ENCODE assay signal across 28 cellular contexts in the genomic region with DNA sequence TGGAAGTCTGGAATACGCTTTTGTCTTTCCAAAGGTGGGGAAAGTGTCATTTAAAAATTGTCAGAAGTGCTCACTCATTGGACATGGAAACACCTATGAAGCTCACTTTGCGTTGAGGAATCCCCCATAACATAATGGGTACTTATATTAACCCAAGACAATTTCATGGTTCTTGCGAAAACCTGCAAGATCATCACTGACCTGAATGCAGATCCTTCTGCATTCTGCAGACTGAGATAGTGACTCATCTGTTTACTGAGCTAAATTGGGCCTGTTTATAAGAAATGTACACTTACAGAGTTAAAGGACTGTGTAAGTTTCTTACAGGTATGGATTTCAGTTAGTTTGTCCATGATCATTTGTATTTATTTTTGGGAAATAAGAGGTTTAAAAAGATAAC.
DNase-seq lines count a peak whose midpoint lies in the region; ATAC-seq, FAIRE-seq and TF ChIP-seq lines count a peak whose summit lies in the region.
"Had no signal": no experiment of that assay in that cellular context is flagged by ENCODE, and none has a peak within 500 bp of the region (broad histone marks: within the 10 kb centered on the region; RNA-seq: fewer than 3 reads in every experiment).

No MANE protein-coding gene starts in this region.

- CTCF ChIA-PET in IMR-90 (lab: Yijun Ruan, JAX), result interaction anchor here (1.0 kb wide), 1 partner anchor 178 kb away, joined by 3 read pairs; no protein-coding TSS in a partner anchor

- H2AK5ac ChIP-seq in IMR-90 (ENCODE audit: low read depth, low read length), result no peak overlapping the region; the same call in 1 of the 2 replicates

- in situ Hi-C loops in IMR-90 (cut with MboI; ENCODE audit: low sequenced_read_pairs), result no loop called here

- no peak overlapping the region for H2BK120ac ChIP-seq in IMR-90 (ENCODE audit: low read depth, low read length)

- H3K9ac ChIP-seq in IMR-90 (ENCODE audit: low read depth, low read length) (no peak overlapping the region), adipocyte (ENCODE audit: low read length) (no peak overlapping the region)

- H4K8ac ChIP-seq in IMR-90 (ENCODE audit: low read depth in 2 of 2, low read length in 2 of 2), result no peak overlapping the region

- dilution Hi-C loops in IMR-90 (cut with HindIII; ENCODE audit: low sequenced_read_pairs, unreplicated experiment), result no loop called here

- H3K9me3 ChIP-seq in IMR-90 (ENCODE audit: control insufficient read depth, insufficient read depth, low read length) (no peaks in the 10 kb centered on the region), adipocyte (ENCODE audit: control insufficient read depth, low read length) (no peaks in the 10 kb centered on the region), small intestine (ENCODE audit: control insufficient read depth, low read depth) (no peaks in the 10 kb centered on the region)
- H3K9me3 ChIP-seq: ascending aorta, lower lobe of right lung, mucosa of descending colon, tibial artery had no signal

- no peak overlapping the region for H2AFZ ChIP-seq in IMR-90 (replicated peaks; ENCODE audit: low read length, poor library complexity)

- H3K27me3 ChIP-seq in IMR-90 (ENCODE audit: control insufficient read depth, insufficient read depth, low read length) (no peaks in the 10 kb centered on the region), adipocyte (replicated peaks; ENCODE audit: control insufficient read depth, insufficient read depth, low read length) (no peaks in the 10 kb centered on the region), small intestine (ENCODE audit: control insufficient read depth in 2 of 2, insufficient read depth in 2 of 2, low read length in 2 of 2) (no peaks in the 10 kb centered on the region)
- H3K27me3 ChIP-seq: ascending aorta, tibial artery had no signal

- H2BK15ac ChIP-seq in IMR-90 (ENCODE audit: low read depth, low read length), result no peak overlapping the region

- peak overlapping the region; percentile 68; the same call in 1 of the 2 replicates for H2BK20ac ChIP-seq in IMR-90 (ENCODE audit: low read depth, low read length)

- no TSS peak for BruUV-seq in IMR-90 (replicated peaks; lab: Mats Ljungman, UMichigan)

- H2BK5ac ChIP-seq in IMR-90 (ENCODE audit: low read depth, low read length, poor library complexity, severe bottlenecking), result no peak overlapping the region

- TF ChIP-seq CTCF in IMR-90 (conservative IDR thresholded peaks at IDR 0.05; ENCODE audit: low read depth, low read length) (no peak), fibroblast of villous mesenchyme (IDR thresholded peaks at IDR 0.05; ENCODE audit: insufficient read depth, low read depth, low read length) (no peak), GM20000 (IDR thresholded peaks at IDR 0.05; ENCODE audit: extremely low read depth, missing control alignments) (no peak)

- H3K4me1 ChIP-seq in IMR-90 (ENCODE audit: control insufficient read depth, insufficient read depth, low read length) (peaks cover 4% of the 10 kb centered on the region; the same call in 1 of the 2 replicates), adipocyte (ENCODE audit: control insufficient read depth, insufficient read depth, low read length) (peaks cover 11% of the 10 kb centered on the region), small intestine (ENCODE audit: control insufficient read depth in 2 of 2, insufficient read depth in 1 of 2, low read depth in 1 of 2, low read length in 1 of 2) (no peaks in the 10 kb centered on the region)
- H3K4me1 ChIP-seq: ascending aorta, lower lobe of right lung, tibial artery had no signal

- intact Hi-C loops in IMR-90 (cut with micrococcal nuclease), result loop anchor here (5.0 kb wide), 2 partner anchors 138 to 177 kb away; no protein-coding TSS in a partner anchor

- no peak for DNase-seq in GM12892 (ENCODE audit: insufficient read length)
- peak; percentile 66 for DNase-seq in IMR-90
- DNase-seq in adipocyte (ENCODE audit: low read depth), result peak; percentile 40
- peak; percentile 60 for DNase-seq in fibroblast of villous mesenchyme (ENCODE audit: low read depth)
- DNase-seq in NCI-H1417 (lab: John Stamatoyannopoulos, UW), result no peak
- no peak for DNase-seq in small intestine
- DNase-seq in GM20000 (ENCODE audit: low spot score), result no peak
- no peak for DNase-seq in NCI-H748 (lab: John Stamatoyannopoulos, UW; ENCODE audit: unreplicated experiment)
- DNase-seq: activated CD4-positive, alpha-beta memory T cell treated with anti-CD3 and anti-CD28 coated beads for 36 hours; activated CD4-positive, CD25-positive, alpha-beta regulatory T cell treated with anti-CD3 and anti-CD28 coated beads, Interleukin-2, amount 50 U/mL, for 72 hours; activated CD8-positive, alpha-beta memory T cell treated with anti-CD3 and anti-CD28 coated beads, Interleukin-2, amount 50 U/mL, for 4 hours; activated naive CD4-positive, alpha-beta T cell treated with anti-CD3 and anti-CD28 coated beads, Interleukin-2, amount 10 ng/mL, durations not matched to agents 7 days and 5 days; Calu3; central memory CD4-positive, alpha-beta T cell; H7; kidney glomerular epithelial cell; lower lobe of right lung; mucosa of descending colon; NCI-H1694; NCI-H2171; NCI-H526 treated with DMSO at 0.1 percent for 48 hours; stimulated activated CD4-positive, alpha-beta T cell treated with anti-CD3 and anti-CD28 coated beads, Interleukin-2, amount 100 ng/mL, for 24 hours; T-helper 17 cell; tibial artery had no signal

- POLR2A ChIA-PET in IMR-90 (lab: Charles Lee; ENCODE audit: unreplicated experiment), result no interaction called here

- H2AK9ac ChIP-seq in IMR-90 (replicated peaks; ENCODE audit: low read depth, low read length, poor library complexity), result no peak overlapping the region

- TF ChIP-seq RAD21 in IMR-90 (IDR thresholded peaks at IDR 0.05; ENCODE audit: low read length), result no peak

- H3K4me2 ChIP-seq in IMR-90 (ENCODE audit: low read depth, low read length), result no peak overlapping the region

- no peaks in the 10 kb centered on the region for H3K79me1 ChIP-seq in IMR-90 (ENCODE audit: low read depth in 1 of 2, low read length in 2 of 2)

- H3K9me1 ChIP-seq in IMR-90 (ENCODE audit: insufficient read depth, low read length), result no peaks in the 10 kb centered on the region

- WGBS in IMR-90 (ENCODE audit: extremely low coverage in 2 of 2, insufficient read length in 1 of 2), 2 experiments, result no CpG with 5 or more reads among the region's 3 CpGs
- 75 to 86% (median 79%) methylated on average over 3 of the region's 3 CpGs for WGBS in small intestine, 3 donors

- H3K27ac ChIP-seq in IMR-90 (ENCODE audit: insufficient read depth, low read length) (no peak overlapping the region), small intestine (ENCODE audit: low read depth in 1 of 2, low read length in 1 of 2) (no peak overlapping the region)
- H3K27ac ChIP-seq: ascending aorta, lower lobe of right lung, tibial artery had no signal

- peak overlapping the region; percentile 62; the same call in 1 of the 2 replicates for H3K4ac ChIP-seq in IMR-90 (ENCODE audit: low read depth, low read length)

- no peak overlapping the region for H3K14ac ChIP-seq in IMR-90 (replicated peaks; ENCODE audit: low read depth, low read length)

- H3K4me3 ChIP-seq in IMR-90 (ENCODE audit: insufficient read depth, low read depth, low read length) (no peak overlapping the region), adipocyte (ENCODE audit: low read length) (no peak overlapping the region), fibroblast of villous mesenchyme (ENCODE audit: low read depth, low read length) (no peak overlapping the region), small intestine (ENCODE audit: low read depth in 1 of 2, low read length in 2 of 2) (no peak overlapping the region)
- H3K4me3 ChIP-seq: ascending aorta, lower lobe of right lung, mucosa of descending colon, tibial artery had no signal

- ATAC-seq in IMR-90 (ENCODE audit: low read depth), result peak; percentile 64
- ATAC-seq: lower lobe of right lung; mucosa of descending colon; natural killer cell treated with Interleukin-12 subunit alpha and Interleukin-12 subunit beta and Interleukin-15 and Interleukin-18, amount 100 ng/mL, for 72 hours; SK-N-SH treated with all-trans-retinoic acid at 6 μM for 48 hours; T-helper 17 cell had no signal

- peak overlapping the region; percentile 17; the same call in 1 of the 2 replicates for H4K5ac ChIP-seq in IMR-90 (ENCODE audit: low read depth, low read length)

- no peak overlapping the region for H3K23ac ChIP-seq in IMR-90 (ENCODE audit: low read depth, low read length)

- no peak overlapping the region for H3K56ac ChIP-seq in IMR-90 (ENCODE audit: extremely low read depth, insufficient read depth, low read length)

- H3K18ac ChIP-seq in IMR-90 (ENCODE audit: low read depth, low read length), result no peak overlapping the region

- TF ChIP-seq POLR2A in GM12892 (IDR thresholded peaks at IDR 0.05; ENCODE audit: low read depth, low read length), result no peak
- TF ChIP-seq POLR2A in IMR-90 (IDR thresholded peaks at IDR 0.05; ENCODE audit: low read depth, low read length), result no peak

- no peak overlapping the region for H4K91ac ChIP-seq in IMR-90 (ENCODE audit: insufficient read depth, low read depth, low read length)

- H3K36me3 ChIP-seq in IMR-90 (ENCODE audit: control insufficient read depth, insufficient read depth, low read length) (no peaks in the 10 kb centered on the region), adipocyte (ENCODE audit: control insufficient read depth, insufficient read depth, low read length, severe bottlenecking) (no peaks in the 10 kb centered on the region), small intestine (ENCODE audit: control insufficient read depth in 2 of 2, insufficient read depth in 2 of 2, low read length in 2 of 2) (no peaks in the 10 kb centered on the region)
- H3K36me3 ChIP-seq: ascending aorta, lower lobe of right lung, tibial artery had no signal

- no peaks in the 10 kb centered on the region for H4K20me1 ChIP-seq in IMR-90 (ENCODE audit: insufficient read depth, low read length)

- FAIRE-seq in GM12892 (lab: Jason Lieb, UNC), result peak; percentile 40
- FAIRE-seq in small intestine (lab: Jason Lieb, UNC), result no peak
- FAIRE-seq: endometrium had no signal

TF ChIP-seq in IMR-90, 13 proteins besides CTCF, POLR2A, EP300 and RAD21:
- TF ChIP-seq NFE2L2 (IDR thresholded peaks at IDR 0.05; ENCODE audit: low read depth, low read length) (peak; percentile 44; the same call in 1 of the 2 replicates), CEBPB (IDR thresholded peaks at IDR 0.05; ENCODE audit: low read depth, low read length) (peak; percentile 76), RCOR1 (IDR thresholded peaks at IDR 0.05; ENCODE audit: insufficient replicate concordance, low read length) (no peak), FOS (IDR thresholded peaks at IDR 0.05; ENCODE audit: low read depth, low read length) (peak; percentile 79; the same call in 1 of the 2 replicates)

Comparison
In these comparisons a context has a peak if more than half of its experiments do, and no peak if none do; other contexts are left out.
1. DNase-seq: peak in IMR-90 (single experiment), adipocyte (single experiment) and fibroblast of villous mesenchyme (single experiment); none in GM12892 (single experiment), NCI-H1417 (0 of 3), small intestine (single experiment), GM20000 (single experiment) and NCI-H748 (single experiment).